ENCODE assay signal across 8 cellular contexts in the genomic region with DNA sequence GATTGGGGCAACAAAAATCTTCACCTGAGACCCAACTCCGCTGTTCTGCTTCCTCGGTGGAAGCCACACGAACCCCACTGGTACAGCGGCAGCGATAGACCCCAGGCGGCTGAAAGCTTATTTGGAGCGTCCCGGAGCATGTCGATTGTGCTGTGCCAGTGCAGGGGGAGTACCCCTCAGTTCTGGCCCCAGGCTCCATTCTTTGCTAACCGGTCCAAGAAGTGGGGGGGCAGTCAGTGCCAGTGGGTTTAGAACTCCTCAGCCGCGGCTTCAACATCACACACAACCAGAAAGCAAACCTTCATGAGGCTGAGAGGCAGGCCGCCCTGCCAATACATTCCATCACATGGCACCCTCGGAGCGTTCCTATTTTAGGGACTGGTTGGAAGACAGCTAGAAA. TPM values are rescaled to one million over a fixed set of nuclear protein-coding genes. Genes with fewer than 3 reads are reported as not detected.
A peak's percentile ranks its signal among the peaks of the same experiment; 100 is the strongest.
DNase-seq lines count a peak whose midpoint lies in the region; ATAC-seq, FAIRE-seq and TF ChIP-seq lines count a peak whose summit lies in the region.

No MANE protein-coding gene starts in this region.

- H3K27me3 Mint-ChIP-seq in T-helper 2 cell treated with Interferon-gamma antibody and Interleukin-4, amounts not matched to agents 5 μg/mL and 100 μg/mL, for 36 hours (ENCODE audit: low read depth): no peaks in the 10 kb centered on the region

- peaks cover 54 to 57% of the 10 kb centered on the region in 2 donors for H3K4me1 ChIP-seq in gastrocnemius medialis

- in situ Hi-C loops in gastrocnemius medialis (cut with MboI; ENCODE audit: low sequenced_read_pairs in 4 of 4): loop anchor here in 1 of 4 donors (25.0 kb wide), 1 partner anchor 310 kb away; a partner anchor contains a TSS

- no peak for DNase-seq in T-helper 2 cell treated with Interferon-gamma antibody and Interleukin-4, amounts not matched to agents 5 μg/mL and 100 μg/mL, for 36 hours (ENCODE audit: low spot score)
- DNase-seq in fibroblast of villous mesenchyme (ENCODE audit: low read depth): no peak
- no peak for DNase-seq in gastrocnemius medialis
- DNase-seq in omental fat pad (ENCODE audit: low spot score): no peak
- no peak for DNase-seq in occipital lobe (lab: John Stamatoyannopoulos, UW)
- no peak for DNase-seq in GM12891 (ENCODE audit: insufficient read length, low spot score)
- no peak for DNase-seq in SK-N-DZ (ENCODE audit: low spot score)

- no peaks in the 10 kb centered on the region for H3K9me3 Mint-ChIP-seq in T-helper 2 cell treated with Interferon-gamma antibody and Interleukin-4, amounts not matched to agents 5 μg/mL and 100 μg/mL, for 36 hours

- H3K36me3 ChIP-seq in gastrocnemius medialis: no peaks in the 10 kb centered on the region

- H3K27me3 ChIP-seq in gastrocnemius medialis: no peaks in the 10 kb centered on the region

- ATAC-seq in GM18505 (IDR thresholded peaks at IDR 0.05; ENCODE audit: unreplicated experiment): no peak
- ATAC-seq in gastrocnemius medialis: no peak
- ATAC-seq in omental fat pad (ENCODE audit: low FRiP score): no peak

- H3K36me3 Mint-ChIP-seq in T-helper 2 cell treated with Interferon-gamma antibody and Interleukin-4, amounts not matched to agents 5 μg/mL and 100 μg/mL, for 36 hours (ENCODE audit: low read depth): peaks cover 8% of the 10 kb centered on the region

- TF ChIP-seq POLR2A in GM18505 (IDR thresholded peaks at IDR 0.05; ENCODE audit: borderline replicate concordance, extremely low read depth, insufficient read depth, insufficient read length): peak; percentile 4
- TF ChIP-seq POLR2A in gastrocnemius medialis (IDR thresholded peaks at IDR 0.05): no peak
- TF ChIP-seq POLR2A in GM12891 (IDR thresholded peaks at IDR 0.05; ENCODE audit: low read depth, low read length): no peak

- intact Hi-C loops in gastrocnemius medialis (cut with DNase I; ENCODE audit: low total_unique reads): loop anchor here (2.0 to 10.0 kb wide), 4 partner anchors 18 to 350 kb away; a partner anchor contains a TSS

- H3K27ac Mint-ChIP-seq in T-helper 2 cell treated with Interferon-gamma antibody and Interleukin-4, amounts not matched to agents 5 μg/mL and 100 μg/mL, for 36 hours: peak overlapping the region; percentile 79

- H3K4me3 ChIP-seq in fibroblast of villous mesenchyme (ENCODE audit: low read depth, low read length): peak overlapping the region; percentile 59
- H3K4me3 ChIP-seq in gastrocnemius medialis: peak overlapping the region; percentile 63 to 89 (median 85)

- H3K4me3 Mint-ChIP-seq in T-helper 2 cell treated with Interferon-gamma antibody and Interleukin-4, amounts not matched to agents 5 μg/mL and 100 μg/mL, for 36 hours: peak overlapping the region; percentile 82

- no peak for FAIRE-seq in GM12891 (lab: Jason Lieb, UNC)

- H3K27ac ChIP-seq in gastrocnemius medialis: peak overlapping the region; percentile 97 to 99 (median 99)

- TF ChIP-seq CTCF in fibroblast of villous mesenchyme (IDR thresholded peaks at IDR 0.05; ENCODE audit: insufficient read depth, low read depth, low read length) (no peak), gastrocnemius medialis (IDR thresholded peaks at IDR 0.05 in 4 of 5, conservative IDR thresholded peaks at IDR 0.05 in 1 of 5) (no peak), omental fat pad (IDR thresholded peaks at IDR 0.05) (no peak)

- no peaks in the 10 kb centered on the region for H3K9me3 ChIP-seq in gastrocnemius medialis

- H3K4me1 Mint-ChIP-seq in T-helper 2 cell treated with Interferon-gamma antibody and Interleukin-4, amounts not matched to agents 5 μg/mL and 100 μg/mL, for 36 hours (ENCODE audit: low read depth): peaks cover 47% of the 10 kb centered on the region

TF ChIP-seq in GM12891, 5 proteins besides CTCF, POLR2A, EP300 and RAD21:
- TF ChIP-seq POU2F2 (IDR thresholded peaks at IDR 0.05; ENCODE audit: low read depth, low read length): no peak
- no peak for TF ChIP-seq POLR2AphosphoS5 (IDR thresholded peaks at IDR 0.05; ENCODE audit: low read depth, low read length)
- no peak for TF ChIP-seq PAX5 (IDR thresholded peaks at IDR 0.05; ENCODE audit: insufficient read depth, low read length, severe bottlenecking)
- no peak for TF ChIP-seq SPI1 (IDR thresholded peaks at IDR 0.05; ENCODE audit: low read depth, low read length)
- TF ChIP-seq TAF1 (IDR thresholded peaks at IDR 0.05; ENCODE audit: low read depth, low read length): no peak
TF ChIP-seq in GM12891: peak in this region for 0.

RNA-seq across cellular contexts. Expression of a gene that starts 1.7 kb away (rescaled TPM):
- total RNA-seq in fibroblast of villous mesenchyme (7.8 and 11.6 TPM in 2 replicates), gastrocnemius medialis (1 to 10 TPM; 2.9 to 5.4 (median 4.2) TPM), omental fat pad (10 to 100 TPM; 11.9 to 23.2 (median 18.5) TPM), occipital lobe (7.6 TPM)
- 7.7 TPM for polyA plus RNA-seq in GM12891 (2012; ENCODE audit: low read depth, missing spikeins)
- polyA plus RNA-seq in SK-N-DZ (2014; cell fraction: cytosol; rRNA removed): 11.7 and 14.7 TPM in 2 replicates
- polyA plus RNA-seq in SK-N-DZ (2014; cell fraction: nucleus; rRNA removed): 20.9 and 41.2 TPM in 2 replicates
